8 cellular contexts compared by ENCODE assay signal in the genomic region with DNA sequence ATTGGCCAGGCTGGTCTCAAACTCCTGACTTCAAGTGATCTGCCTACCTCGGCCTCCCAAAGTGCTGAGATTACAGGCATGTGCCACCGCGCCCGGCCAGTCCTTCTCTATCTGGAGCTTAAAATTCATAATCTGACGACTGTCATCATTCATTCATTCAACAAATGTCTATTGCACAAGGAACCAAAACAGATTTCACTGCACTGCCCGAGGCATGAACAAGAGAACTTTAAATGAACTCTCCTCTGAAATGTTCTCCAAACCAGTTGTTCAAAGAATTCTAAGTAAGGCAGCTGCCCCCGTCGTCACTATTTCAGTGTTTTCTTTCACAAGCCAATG.
"Had no signal": no experiment of that assay in that cellular context is flagged by ENCODE, and none has a peak within 500 bp of the region (broad histone marks: within the 10 kb centered on the region; RNA-seq: fewer than 3 reads in every experiment).

No MANE protein-coding gene starts in this region.

- H3K27ac ChIP-seq: cardiac muscle cell, esophagus muscularis mucosa, thoracic aorta had no signal

- H3K9me3 ChIP-seq: esophagus muscularis mucosa, thoracic aorta had no signal

- DNase-seq: activated B cell treated with CpG ODN at 0.5 μM for 24 hours; activated naive CD4-positive, alpha-beta T cell treated with Interleukin-2 at 50 U/mL for 16 hours; glutamatergic neuron; left ventricle myocardium superior had no signal

- H3K9me3 Mint-ChIP-seq: activated B cell treated with CpG ODN at 0.5 μM for 24 hours had no signal

- H3K27me3 ChIP-seq: cardiac muscle cell, esophagus muscularis mucosa had no signal

- H3K4me3 Mint-ChIP-seq: neural crest cell had no signal

- H3K36me3 ChIP-seq: cardiac muscle cell, esophagus muscularis mucosa, thoracic aorta had no signal

- H3K4me3 ChIP-seq: cardiac muscle cell, esophagus muscularis mucosa, thoracic aorta had no signal
